In the genomic region with DNA sequence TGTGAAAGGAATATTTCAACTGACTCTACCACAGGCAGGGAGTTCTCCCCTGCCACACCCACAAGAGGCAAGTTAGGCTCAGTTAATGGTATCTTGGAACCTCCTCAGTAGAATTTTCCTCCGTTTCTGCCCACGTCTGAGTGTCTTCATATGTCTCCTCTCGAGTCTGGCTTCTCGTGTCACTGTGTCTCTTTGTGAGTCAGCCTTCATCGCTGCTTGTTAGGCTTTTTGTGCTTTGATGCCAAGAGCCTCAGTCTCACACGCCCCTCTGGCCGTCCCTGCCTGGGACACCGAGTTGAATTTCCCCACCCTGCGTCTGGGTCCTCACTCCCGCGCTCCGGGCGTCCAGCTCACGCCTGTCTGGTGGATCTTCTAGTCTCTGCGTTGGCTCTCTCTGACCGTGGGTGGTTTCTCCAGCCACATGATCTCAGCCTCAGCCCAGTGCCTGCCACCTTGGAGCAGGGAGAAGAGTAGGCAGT, we compare ENCODE assay signal across 10 cellular contexts.
A peak's percentile ranks its signal among the peaks of the same experiment; 100 is the strongest.
DNase-seq lines count a peak whose midpoint lies in the region; ATAC-seq and TF ChIP-seq lines count a peak whose summit lies in the region.
"Had no signal": no experiment of that assay in that cellular context is flagged by ENCODE, and none has a peak within 500 bp of the region (broad histone marks: within the 10 kb centered on the region; RNA-seq: fewer than 3 reads in every experiment).

No MANE protein-coding gene starts in this region.

- CTCF ChIA-PET in AG04450 (lab: Charles Lee): interaction anchor here (1.1 to 4.3 kb wide), 6 partner anchors 11 to 202 kb away, joined by 3 to 73 read pairs (median 12); no protein-coding TSS in a partner anchor

- no peak overlapping the region for H4K8ac ChIP-seq in neuronal stem cell (ENCODE audit: low read depth, low read length)

- ATAC-seq in HG02973 (IDR thresholded peaks at IDR 0.05; ENCODE audit: unreplicated experiment) (no peak), HG03442 (IDR thresholded peaks at IDR 0.05; ENCODE audit: unreplicated experiment) (no peak), GM21515 (IDR thresholded peaks at IDR 0.05; ENCODE audit: unreplicated experiment) (no peak)

- no peak overlapping the region for H2BK15ac ChIP-seq in neuronal stem cell (ENCODE audit: low read length)

- no peak overlapping the region for H2BK12ac ChIP-seq in neuronal stem cell (ENCODE audit: low read length)

- POLR2A ChIA-PET in AG04450 (lab: Yijun Ruan, JAX): interaction anchor here (1.0 kb wide), 1 partner anchor 125 kb away, joined by 5 read pairs; a partner anchor contains a TSS

- no peak overlapping the region for H2AK5ac ChIP-seq in neuronal stem cell (ENCODE audit: low read depth, low read length)

- no peak overlapping the region for H3K18ac ChIP-seq in neuronal stem cell (ENCODE audit: low read length)

- H3K4me3 ChIP-seq in AG04450 (ENCODE audit: low read depth, low read length): peak overlapping the region; percentile 45
- H3K4me3 ChIP-seq in fibroblast of lung (replicated peaks in 1 of 4; ENCODE audit: control extremely low read depth in 1 of 4, insufficient read depth in 1 of 4, low read depth in 3 of 4, low read length in 4 of 4): peak overlapping the region in 3 of 4 experiments; percentile 11 to 41 (median 26)
- H3K4me3 ChIP-seq in neuronal stem cell (ENCODE audit: low read length in 2 of 2): no peak overlapping the region

- H3K27me3 ChIP-seq in AG04450 (ENCODE audit: control insufficient read depth, insufficient read depth, low read length) (no peaks in the 10 kb centered on the region), fibroblast of lung (ENCODE audit: control insufficient read depth, insufficient read depth, low read length) (no peaks in the 10 kb centered on the region), neuronal stem cell (ENCODE audit: control insufficient read depth in 3 of 3, insufficient read depth in 3 of 3, low read depth in 1 of 3, low read length in 3 of 3) (no peaks in the 10 kb centered on the region)

- DNase-seq in AG04450 (ENCODE audit: low read depth, low spot score) (no peak), RPMI7951 (ENCODE audit: low read depth) (peak; percentile 85), fibroblast of lung (ENCODE audit: low read depth in 2 of 2) (peak; percentile 39 to 74), neuronal stem cell (ENCODE audit: low spot score) (no peak)
- no peak for DNase-seq in effector CD8-positive, alpha-beta T cell (lab: John Stamatoyannopoulos, UW)
- DNase-seq: activated T-cell treated with anti-CD3 and anti-CD28 coated beads, Interleukin-2, amount 50 U/mL, for 1 hour; NCI-H82 had no signal

- no peaks in the 10 kb centered on the region for H3K36me3 ChIP-seq in fibroblast of lung (ENCODE audit: control insufficient read depth, insufficient read depth, low read length)
- H3K36me3 ChIP-seq in neuronal stem cell (replicated peaks in 1 of 2; ENCODE audit: control insufficient read depth in 2 of 2, insufficient read depth in 2 of 2, low read length in 2 of 2): no peaks in the 10 kb centered on the region

- H4K20me1 ChIP-seq in fibroblast of lung (ENCODE audit: control insufficient read depth, extremely low read depth, insufficient read depth, low read length): no peaks in the 10 kb centered on the region

- WGBS in neuronal stem cell (ENCODE audit: extremely low coverage in 2 of 2, insufficient read length in 2 of 2, insufficient replicate concordance in 1 of 2), 2 donors: no CpG with 5 or more reads among the region's 16 CpGs

- no peak overlapping the region for H2BK5ac ChIP-seq in neuronal stem cell (ENCODE audit: low read length)

- H3K23ac ChIP-seq in neuronal stem cell (ENCODE audit: low read depth, low read length, poor library complexity): no peak overlapping the region

- no peak overlapping the region for H4K91ac ChIP-seq in neuronal stem cell (ENCODE audit: low read depth, low read length, poor library complexity)

- H3K4me2 ChIP-seq in fibroblast of lung (ENCODE audit: extremely low read depth, insufficient read depth, low read length) (peak overlapping the region; percentile 83), neuronal stem cell (ENCODE audit: insufficient read depth, low read length, poor library complexity, severe bottlenecking) (no peak overlapping the region)

- H3K27ac ChIP-seq in AG04450 (ENCODE audit: low read depth, low read length) (no peak overlapping the region), fibroblast of lung (ENCODE audit: insufficient read depth, low read length) (peak overlapping the region; percentile 51), neuronal stem cell (replicated peaks; ENCODE audit: low read length) (no peak overlapping the region)

- no peak for TF ChIP-seq CTCF in AG04450 (IDR thresholded peaks at IDR 0.05; ENCODE audit: low read depth, low read length)
- TF ChIP-seq CTCF in fibroblast of lung (conservative IDR thresholded peaks at IDR 0.05 in 1 of 2, IDR thresholded peaks at IDR 0.05 in 1 of 2; ENCODE audit: low read depth in 1 of 2, low read length in 2 of 2): no peak

- no peaks in the 10 kb centered on the region for H3K79me1 ChIP-seq in neuronal stem cell (ENCODE audit: low read depth, low read length)

- H3K9me3 ChIP-seq in AG04450 (ENCODE audit: control insufficient read depth, insufficient read depth, low read length) (no peaks in the 10 kb centered on the region), fibroblast of lung (ENCODE audit: control insufficient read depth, insufficient read depth, low read depth, low read length) (no peaks in the 10 kb centered on the region), neuronal stem cell (replicated peaks in 1 of 2; ENCODE audit: control insufficient read depth in 2 of 2, insufficient read depth in 1 of 2, low read depth in 1 of 2, low read length in 2 of 2) (no peaks in the 10 kb centered on the region)

- H2AFZ ChIP-seq in fibroblast of lung (ENCODE audit: low read length) (peak overlapping the region; percentile 96), neuronal stem cell (ENCODE audit: low read length) (peak overlapping the region; percentile 38)

- no peak overlapping the region for H2BK120ac ChIP-seq in neuronal stem cell (ENCODE audit: low read depth, low read length)

- no peaks in the 10 kb centered on the region for H3K79me2 ChIP-seq in fibroblast of lung (ENCODE audit: control insufficient read depth, insufficient read depth, low read length)

- no peak overlapping the region for H3K4ac ChIP-seq in neuronal stem cell (ENCODE audit: low read length)

- H3K4me1 ChIP-seq in fibroblast of lung (ENCODE audit: control insufficient read depth, extremely low read depth, insufficient read depth, low read length): peaks cover 11% of the 10 kb centered on the region
- H3K4me1 ChIP-seq in neuronal stem cell (ENCODE audit: control insufficient read depth in 2 of 2, insufficient read depth in 1 of 2, low read depth in 1 of 2, low read length in 2 of 2): peaks cover 0 to 8% of the 10 kb centered on the region in 2 donors

- no peak overlapping the region for H3K9ac ChIP-seq in fibroblast of lung (ENCODE audit: insufficient read depth, low read length)
- H3K9ac ChIP-seq in neuronal stem cell (ENCODE audit: low read depth, low read length, poor library complexity): peak overlapping the region; percentile 36

- no peak overlapping the region for H3K14ac ChIP-seq in neuronal stem cell (ENCODE audit: low read length)

Comparison
In these comparisons a context has a peak if more than half of its experiments do, and no peak if none do; other contexts are left out.
1. DNase-seq: peak in RPMI7951 (single experiment) and fibroblast of lung (2 of 2); none in AG04450 (single experiment), neuronal stem cell (single experiment) and effector CD8-positive, alpha-beta T cell (single experiment).
2. H3K4me3 ChIP-seq: peak in AG04450 (single experiment) and fibroblast of lung (3 of 4); none in neuronal stem cell (0 of 2).